23 cellular contexts compared by ENCODE assay signal in genomic region chr11:113436672-113437252, GRCh38. TPM values are rescaled to one million over a fixed set of nuclear protein-coding genes. Genes with fewer than 3 reads are reported as not detected.
"Had no signal": no experiment of that assay in that cellular context is flagged by ENCODE, and none has a peak within 500 bp of the region (broad histone marks: within the 10 kb centered on the region; RNA-seq: fewer than 3 reads in every experiment).

No MANE protein-coding gene starts in this region.

- H3K36me3 ChIP-seq: lower lobe of right lung, tibial nerve, vagina had no signal

- H3K4me3 Mint-ChIP-seq: activated naive CD4-positive, alpha-beta T cell treated with anti-CD3 and anti-CD28 coated beads for 36 hours; activated T-cell treated with anti-CD3 and anti-CD28 coated beads, Interleukin-2, amount 50 U/mL, for 4 hours; mesothelial cell of epicardium; nephron; stimulated activated naive CD8-positive, alpha-beta T cell treated with anti-CD3 and anti-CD28 coated beads, Interleukin-15, Interleukin-2, amounts not matched to agents 100 ng/mL and 50 ng/mL, for 24 hours had no signal

- H3K27ac ChIP-seq: body of pancreas, dorsolateral prefrontal cortex, epithelial cell of prostate, lower lobe of right lung, skin epidermis, tibial nerve, vagina had no signal

- DNase-seq: activated CD4-positive, alpha-beta T cell treated with anti-CD3 and anti-CD28 coated beads, Interleukin-2, amount 50 U/mL, for 1 hour; activated CD4-positive, CD25-positive, alpha-beta regulatory T cell treated with anti-CD3 and anti-CD28 coated beads, Interleukin-2, amount 50 U/mL, for 72 hours; activated CD8-positive, alpha-beta memory T cell treated with anti-CD3 and anti-CD28 coated beads, Interleukin-2, amount 50 U/mL, for 4 hours; activated naive CD4-positive, alpha-beta T cell treated with anti-CD3 and anti-CD28 coated beads for 36 hours; activated T-cell treated with anti-CD3 and anti-CD28 coated beads, Interleukin-2, amount 50 U/mL, for 4 hours; body of pancreas; caudate nucleus; dorsolateral prefrontal cortex; foreskin fibroblast; hippocampal formation; islet precursor cell; left colon; lower lobe of right lung; nucleus accumbens; stimulated activated CD4-positive, alpha-beta T cell treated with anti-CD3 and anti-CD28 coated beads, Interleukin-2, amount 100 ng/mL, for 48 hours had no signal

- H3K36me3 Mint-ChIP-seq: mesothelial cell of epicardium had no signal

- H3K9me3 ChIP-seq: body of pancreas, lower lobe of right lung, tibial nerve, vagina had no signal

- H3K27me3 Mint-ChIP-seq: stimulated activated naive CD8-positive, alpha-beta T cell treated with anti-CD3 and anti-CD28 coated beads, Interleukin-15, Interleukin-2, amounts not matched to agents 100 ng/mL and 50 ng/mL, for 24 hours had no signal

- H3K27me3 ChIP-seq: body of pancreas, tibial nerve, vagina had no signal

- H3K4me1 ChIP-seq: body of pancreas, lower lobe of right lung, vagina had no signal

- ATAC-seq: activated T-cell treated with anti-CD3 and anti-CD28 coated beads, Interleukin-2, amount 50 U/mL, for 4 hours; body of pancreas; left colon; lower lobe of right lung had no signal

- H3K9me3 Mint-ChIP-seq: activated naive CD4-positive, alpha-beta T cell treated with anti-CD3 and anti-CD28 coated beads for 36 hours; activated T-cell treated with anti-CD3 and anti-CD28 coated beads, Interleukin-2, amount 50 U/mL, for 4 hours; mesothelial cell of epicardium; nephron; stimulated activated naive CD8-positive, alpha-beta T cell treated with anti-CD3 and anti-CD28 coated beads, Interleukin-15, Interleukin-2, amounts not matched to agents 100 ng/mL and 50 ng/mL, for 24 hours had no signal

- H3K4me3 ChIP-seq: body of pancreas, dorsolateral prefrontal cortex, lower lobe of right lung, skin epidermis, tibial nerve, vagina had no signal

- H3K27ac Mint-ChIP-seq: activated naive CD4-positive, alpha-beta T cell treated with anti-CD3 and anti-CD28 coated beads for 36 hours; mesothelial cell of epicardium; stimulated activated naive CD8-positive, alpha-beta T cell treated with anti-CD3 and anti-CD28 coated beads, Interleukin-15, Interleukin-2, amounts not matched to agents 100 ng/mL and 50 ng/mL, for 24 hours had no signal

RNA-seq across cellular contexts. Expression of gene DRD2, which starts 38.4 kb away (rescaled TPM):
- total RNA-seq: activated naive CD4-positive, alpha-beta T cell treated with anti-CD3 and anti-CD28 coated beads for 36 hours; activated T-cell treated with anti-CD3 and anti-CD28 coated beads, Interleukin-2, amount 50 U/mL, for 4 hours; lower lobe of right lung; renal cortical epithelial cell had no signal
